8 cellular contexts compared by ENCODE assay signal in genomic region chr16:29899516-29900101, GRCh38. TPM values are rescaled to one million over a fixed set of nuclear protein-coding genes. Genes with fewer than 3 reads are reported as not detected.
DNase-seq lines count a peak whose midpoint lies in the region; ATAC-seq, FAIRE-seq and TF ChIP-seq lines count a peak whose summit lies in the region.

Gene SEZ6L2, minus strand, starts transcription at chr16:29899550. Its CDS starts 531 bp downstream, at chr16:29899019.

- BruUV-seq in Caco-2 (replicated peaks; lab: Mats Ljungman, UMichigan) = no TSS peak

- peak; percentile 50 for ATAC-seq in left ventricle myocardium superior

- no peak for TF ChIP-seq POLR2A in GM12892 (IDR thresholded peaks at IDR 0.05; ENCODE audit: low read depth, low read length)

- peaks cover 6% of the 10 kb centered on the region for H3K36me3 Mint-ChIP-seq in Caco-2 (ENCODE audit: insufficient read depth, unreplicated experiment)

- no peaks in the 10 kb centered on the region for H3K79me2 ChIP-seq in parathyroid adenoma

- peaks cover 22% of the 10 kb centered on the region for H3K4me1 Mint-ChIP-seq in Caco-2 (ENCODE audit: low read depth, unreplicated experiment)

- no peaks in the 10 kb centered on the region; the same call in 1 of the 2 replicates for H3K36me3 ChIP-seq in Caco-2 (ENCODE audit: control insufficient read depth, insufficient read depth, low read length)
- no peaks in the 10 kb centered on the region for H3K36me3 ChIP-seq in adipocyte (ENCODE audit: control insufficient read depth, insufficient read depth, low read length, severe bottlenecking)
- no peaks in the 10 kb centered on the region for H3K36me3 ChIP-seq in parathyroid adenoma (ENCODE audit: control insufficient read depth, insufficient read depth, low read length)

- H3K27me3 Mint-ChIP-seq in Caco-2 (ENCODE audit: insufficient read depth, unreplicated experiment) = no peaks in the 10 kb centered on the region

- H3K27ac ChIP-seq in parathyroid adenoma = peak within 1 kb of the TSS; percentile 97

- H3K4me2 ChIP-seq in parathyroid adenoma (ENCODE audit: low read length) = peak within 1 kb of the TSS; percentile 56

- H3K4me3 Mint-ChIP-seq in Caco-2 (ENCODE audit: unreplicated experiment) = peak within 1 kb of the TSS; percentile 93

- peak within 1 kb of the TSS; percentile 66 for H3K4me3 ChIP-seq in Caco-2 (ENCODE audit: low read depth, low read length)
- peak within 1 kb of the TSS; percentile 73 for H3K4me3 ChIP-seq in adipocyte (ENCODE audit: low read length)
- H3K4me3 ChIP-seq in parathyroid adenoma (ENCODE audit: low read depth, low read length) = peak within 1 kb of the TSS; percentile 22

- peaks cover 22% of the 10 kb centered on the region; the same call in 1 of the 2 replicates for H3K4me1 ChIP-seq in Caco-2
- H3K4me1 ChIP-seq in adipocyte (ENCODE audit: control insufficient read depth, insufficient read depth, low read length) = peaks cover 7% of the 10 kb centered on the region
- peaks cover 11% of the 10 kb centered on the region for H3K4me1 ChIP-seq in parathyroid adenoma

- POLR2A ChIA-PET in Caco-2 (lab: Charles Lee) = interaction anchor here (0.5 to 2.1 kb wide), 7 partner anchors 9 to 1076 kb away, joined by 3 to 18 read pairs (median 3); partner anchors contain the start of gene TAOK2

- no peaks in the 10 kb centered on the region for H3K9me3 Mint-ChIP-seq in Caco-2 (ENCODE audit: unreplicated experiment)

- DNase-seq in Caco-2 (peak; percentile 89 to 94), HS-5 (ENCODE audit: low read depth) (peak; percentile 79), NOMO-1 (lab: John Stamatoyannopoulos, UW; ENCODE audit: unreplicated experiment in 2 of 2) (peak; percentile 48 to 53), adipocyte (ENCODE audit: low read depth) (peak; percentile 75), left ventricle myocardium superior (peak; percentile 41), cortex of kidney (lab: John Stamatoyannopoulos, UW) (no peak), GM12892 (ENCODE audit: insufficient read length) (no peak)

- H3K27me3 ChIP-seq in Caco-2 (replicated peaks; ENCODE audit: control insufficient read depth, insufficient read depth, low read length) (no peaks in the 10 kb centered on the region), adipocyte (replicated peaks; ENCODE audit: control insufficient read depth, insufficient read depth, low read length) (peaks cover 25% of the 10 kb centered on the region), parathyroid adenoma (ENCODE audit: control insufficient read depth, insufficient read depth, low read length) (no peaks in the 10 kb centered on the region)

- TF ChIP-seq CTCF in Caco-2 (IDR thresholded peaks at IDR 0.05; ENCODE audit: insufficient read depth in 1 of 2, low read depth in 1 of 2, low read length in 1 of 2, severe bottlenecking in 1 of 2, unreplicated experiment in 1 of 2) = peak; percentile 31 to 35
- TF ChIP-seq CTCF in parathyroid adenoma (IDR thresholded peaks at IDR 0.05) = peak; percentile 38

- H3K9me3 ChIP-seq in Caco-2 (no peaks in the 10 kb centered on the region), adipocyte (ENCODE audit: control insufficient read depth, low read length) (no peaks in the 10 kb centered on the region), parathyroid adenoma (ENCODE audit: control insufficient read depth, low read length) (no peaks in the 10 kb centered on the region)

- H2AFZ ChIP-seq in parathyroid adenoma = peak within 1 kb of the TSS; percentile 97

- H3K9ac ChIP-seq in adipocyte (ENCODE audit: low read length) (no peak within 1 kb of the TSS), parathyroid adenoma (peak within 1 kb of the TSS; percentile 64)

- no peak for FAIRE-seq in GM12892 (lab: Jason Lieb, UNC)

- CTCF ChIA-PET in Caco-2 (lab: Charles Lee) = interaction anchor here (0.6 to 2.4 kb wide), 11 partner anchors 27 to 199 kb away, joined by 3 to 9 read pairs (median 3); partner anchors contain the start of genes DOC2A, KCTD13, TAOK2 and TMEM219

- peak within 1 kb of the TSS; percentile 88 for H3K27ac Mint-ChIP-seq in Caco-2 (ENCODE audit: unreplicated experiment)

- intact Hi-C loops in Caco-2 (cut with micrococcal nuclease; ENCODE audit: unreplicated experiment) (loop anchor here (2.0 to 10.0 kb wide), 3 partner anchors 37 to 125 kb away; partner anchors contain the start of genes C16orf92, CDIPT and PAGR1), left ventricle myocardium superior (cut with micrococcal nuclease) (no loop called here)

RNA-seq across cellular contexts. Expression of gene SEZ6L2, which starts in this region (rescaled TPM):
- total RNA-seq in Caco-2 (2022) (24.1 and 26.3 TPM in 2 replicates), left ventricle myocardium superior (0.22 TPM)
- polyA plus RNA-seq in GM12892 (2012; ENCODE audit: missing spikeins) = not detected

Comparison
In these comparisons a context has a peak if more than half of its experiments do, and no peak if none do; other contexts are left out.
1. RNA of gene SEZ6L2 (total RNA-seq): 24.1 to 26.3 TPM in Caco-2; 0.22 TPM in left ventricle myocardium superior (single experiment); every median in the first group is over 10 times any median in the second.
2. Peak in DNase-seq and ATAC-seq in left ventricle myocardium superior; RNA of the gene not detected or under 1 TPM.
3. DNase-seq: peak in Caco-2 (2 of 2), HS-5 (single experiment), NOMO-1 (2 of 2) and adipocyte (single experiment); none in cortex of kidney (single experiment) and GM12892 (single experiment).
4. H3K4me3 ChIP-seq: peak in every context shown above with its lines; median percentile 73 in adipocyte; 66 in Caco-2; 22 in parathyroid adenoma.